Comparison of ENCODE assay signal across 17 cellular contexts in genomic region chr2:16130906-16131400, GRCh38.
DNase-seq lines count a peak whose midpoint lies in the region; ATAC-seq and TF ChIP-seq lines count a peak whose summit lies in the region.
"Had no signal": no experiment of that assay in that cellular context is flagged by ENCODE, and none has a peak within 500 bp of the region (broad histone marks: within the 10 kb centered on the region; RNA-seq: fewer than 3 reads in every experiment).

No MANE protein-coding gene starts in this region.

- H3K27me3 Mint-ChIP-seq in H9 (ENCODE audit: low read depth) = peaks cover 5% of the 10 kb centered on the region; the same call in 1 of the 2 replicates
- H3K27me3 Mint-ChIP-seq: CD4-positive, alpha-beta T cell; IgD-negative memory B cell had no signal

- H3K9me3 ChIP-seq in H9 (ENCODE audit: control insufficient read depth, low read depth, low read length) (no peaks in the 10 kb centered on the region), vagina (no peaks in the 10 kb centered on the region), aorta (ENCODE audit: control insufficient read depth, low read length) (no peaks in the 10 kb centered on the region), right cardiac atrium (ENCODE audit: control insufficient read depth, low read length) (no peaks in the 10 kb centered on the region)
- H3K9me3 ChIP-seq: Caco-2 had no signal

- H4K91ac ChIP-seq in H9 (ENCODE audit: insufficient read length, low read depth, low read length) = no peak overlapping the region

- TF ChIP-seq POLR2A in vagina (IDR thresholded peaks at IDR 0.05) = no peak

- no peak overlapping the region for H3K4me3 ChIP-seq in vagina
- H3K4me3 ChIP-seq in aorta (ENCODE audit: low read length in 2 of 2) = no peak overlapping the region
- no peak overlapping the region for H3K4me3 ChIP-seq in right cardiac atrium (ENCODE audit: low read length)
- H3K4me3 ChIP-seq: GM12878 had no signal

- no CpG with 5 or more reads among the region's 8 CpGs for WGBS in H9 (ENCODE audit: extremely low coverage, insufficient read length, low lambda C conversion rate)
- WGBS in aorta, 2 donors = 78 to 82% methylated on average over 8 of the region's 8 CpGs
- 70% methylated on average over 8 of the region's 8 CpGs for WGBS in right cardiac atrium

- H3K23me2 ChIP-seq in H9 (ENCODE audit: insufficient read length, low read depth, low read length, poor library complexity, severe bottlenecking) = no peaks in the 10 kb centered on the region

- H3K79me1 ChIP-seq in H9 (ENCODE audit: insufficient read depth, low read depth, low read length, poor library complexity, severe bottlenecking) = no peaks in the 10 kb centered on the region

- H3K27me3 ChIP-seq in H9 (ENCODE audit: insufficient read depth, low read length) (no peaks in the 10 kb centered on the region), vagina (no peaks in the 10 kb centered on the region), aorta (ENCODE audit: control insufficient read depth in 1 of 2, insufficient read depth in 2 of 2, low read length in 1 of 2) (no peaks in the 10 kb centered on the region), right cardiac atrium (ENCODE audit: control insufficient read depth, insufficient read depth) (no peaks in the 10 kb centered on the region)

- no peak overlapping the region for H2BK5ac ChIP-seq in H9 (ENCODE audit: insufficient read length, low read length)

- DNase-seq in H9 = no peak
- DNase-seq in ecto neural progenitor cell (ENCODE audit: low spot score) = peak; percentile 38
- DNase-seq in mucosa of gallbladder (ENCODE audit: low spot score) = peak; percentile 5
- DNase-seq in vagina (ENCODE audit: extremely low spot score in 2 of 2) = peak; percentile 79 to 91
- no peak for DNase-seq in aorta
- DNase-seq in HUDEP-2 (lab: John Stamatoyannopoulos, UW; ENCODE audit: unreplicated experiment in 76 of 76) = no peak
- DNase-seq in right cardiac atrium = no peak
- DNase-seq: ACHN; Caco-2; CD4-positive, alpha-beta T cell; GF-D8; HCEC 1CT; KBM-7 had no signal

- H3K36me3 Mint-ChIP-seq in H9 (ENCODE audit: insufficient read depth in 1 of 3, low read depth in 3 of 3) = no peaks in the 10 kb centered on the region; a peak in 1 of 7 replicates
- H3K36me3 Mint-ChIP-seq: IgD-negative memory B cell had no signal

- no peak overlapping the region for H3K14ac ChIP-seq in H9 (ENCODE audit: insufficient read depth, low read length)

- no peak overlapping the region for H2AFZ ChIP-seq in H9 (ENCODE audit: low read length)

- H3K36me3 ChIP-seq in vagina (no peaks in the 10 kb centered on the region), aorta (ENCODE audit: control insufficient read depth in 1 of 2, insufficient read depth in 2 of 2, low read length in 1 of 2) (no peaks in the 10 kb centered on the region)

- H3K4me2 ChIP-seq in H9 (ENCODE audit: insufficient read depth, insufficient read length, low read length) = no peak overlapping the region

- H3K27ac Mint-ChIP-seq in H9 = peak overlapping the region in 2 of 3 experiments; percentile 7 to 20; a peak in 3 of 7 replicates
- H3K27ac Mint-ChIP-seq: CD4-positive, alpha-beta T cell; IgD-negative memory B cell had no signal

- no peaks in the 10 kb centered on the region for H3K4me1 ChIP-seq in H9 (ENCODE audit: insufficient read depth, low read length)
- H3K4me1 ChIP-seq in vagina = no peaks in the 10 kb centered on the region
- no peaks in the 10 kb centered on the region for H3K4me1 ChIP-seq in aorta (ENCODE audit: control insufficient read depth in 1 of 2, insufficient read depth in 2 of 2, low read length in 2 of 2)
- no peaks in the 10 kb centered on the region for H3K4me1 ChIP-seq in right cardiac atrium (ENCODE audit: control insufficient read depth, insufficient read depth, low read length)
- H3K4me1 ChIP-seq: Caco-2 had no signal

- no peak overlapping the region for H3K27ac ChIP-seq in H9 (ENCODE audit: insufficient read length, low read depth, low read length)
- H3K27ac ChIP-seq in vagina = no peak overlapping the region
- H3K27ac ChIP-seq in aorta (ENCODE audit: low read depth in 1 of 2, low read length in 2 of 2) = no peak overlapping the region
- H3K27ac ChIP-seq in right cardiac atrium (ENCODE audit: low read length) = no peak overlapping the region
- H3K27ac ChIP-seq: C4-2B had no signal

- no peak for ATAC-seq in aorta (ENCODE audit: low FRiP score)
- ATAC-seq in right cardiac atrium = no peak
- ATAC-seq: GM12878, HepG2 had no signal

- no peak overlapping the region for H3K9ac ChIP-seq in H9 (ENCODE audit: extremely low read depth, insufficient read length, low read length)

- no peak overlapping the region for H3K56ac ChIP-seq in H9 (ENCODE audit: insufficient read length, low read depth, low read length)

- no peak overlapping the region for H3T11ph ChIP-seq in H9 (ENCODE audit: low read length)

- no peak overlapping the region for H2BK120ac ChIP-seq in H9 (ENCODE audit: low read depth, low read length, poor library complexity, severe bottlenecking)

- intact Hi-C loops in vagina (cut with DNase I) (no loop called here), aorta (cut with DNase I) (no loop called here), right cardiac atrium (cut with DNase I) (no loop called here)

- no peak overlapping the region for H2AK5ac ChIP-seq in H9 (ENCODE audit: insufficient read length, low read length)

- no peaks in the 10 kb centered on the region for H4K20me1 ChIP-seq in H9 (ENCODE audit: control insufficient read depth, insufficient read depth, insufficient read length)

- no peak overlapping the region for H3K4ac ChIP-seq in H9 (ENCODE audit: low read depth, low read length)

- H2BK12ac ChIP-seq in H9 (ENCODE audit: insufficient read length, low read depth, low read length) = no peak overlapping the region

- no peak overlapping the region for H3K4me3 Mint-ChIP-seq in H9
- H3K4me3 Mint-ChIP-seq: CD4-positive, alpha-beta T cell; IgD-negative memory B cell had no signal

- H3K23ac ChIP-seq in H9 (ENCODE audit: insufficient read length, low read depth, low read length) = no peak overlapping the region

- H2BK20ac ChIP-seq in H9 (ENCODE audit: low read depth, low read length, poor library complexity, severe bottlenecking) = no peak overlapping the region

- no peak overlapping the region for H2BK15ac ChIP-seq in H9 (ENCODE audit: low read depth, low read length)

- no peak overlapping the region for H4K5ac ChIP-seq in H9 (ENCODE audit: insufficient read length, low read depth, low read length)

- no peak overlapping the region for H4K8ac ChIP-seq in H9 (replicated peaks; ENCODE audit: insufficient read length, low read depth, low read length)

- no peaks in the 10 kb centered on the region; a peak in 1 of 5 replicates for H3K9me3 Mint-ChIP-seq in H9
- H3K9me3 Mint-ChIP-seq: CD4-positive, alpha-beta T cell; IgD-negative memory B cell had no signal

- H3K4me1 Mint-ChIP-seq in H9 = peaks cover 0 to 9% of the 10 kb centered on the region in 2 experiments; a peak in 1 of 4 replicates
- H3K4me1 Mint-ChIP-seq: IgD-negative memory B cell had no signal

- no peaks in the 10 kb centered on the region for H3K79me2 ChIP-seq in H9 (ENCODE audit: insufficient read depth, low read length)

- H3K18ac ChIP-seq in H9 (ENCODE audit: insufficient read length, low read depth, low read length) = no peak overlapping the region

- TF ChIP-seq CTCF in H9 (conservative IDR thresholded peaks at IDR 0.05) = no peak
- TF ChIP-seq CTCF in vagina (IDR thresholded peaks at IDR 0.05) = no peak

Comparison
In these comparisons a context has a peak if more than half of its experiments do, and no peak if none do; other contexts are left out.
1. DNase-seq: peak in ecto neural progenitor cell (single experiment), mucosa of gallbladder (single experiment) and vagina (2 of 2); none in H9 (single experiment), aorta (0 of 2), HUDEP-2 (0 of 76) and right cardiac atrium (0 of 3).